In the genomic region with DNA sequence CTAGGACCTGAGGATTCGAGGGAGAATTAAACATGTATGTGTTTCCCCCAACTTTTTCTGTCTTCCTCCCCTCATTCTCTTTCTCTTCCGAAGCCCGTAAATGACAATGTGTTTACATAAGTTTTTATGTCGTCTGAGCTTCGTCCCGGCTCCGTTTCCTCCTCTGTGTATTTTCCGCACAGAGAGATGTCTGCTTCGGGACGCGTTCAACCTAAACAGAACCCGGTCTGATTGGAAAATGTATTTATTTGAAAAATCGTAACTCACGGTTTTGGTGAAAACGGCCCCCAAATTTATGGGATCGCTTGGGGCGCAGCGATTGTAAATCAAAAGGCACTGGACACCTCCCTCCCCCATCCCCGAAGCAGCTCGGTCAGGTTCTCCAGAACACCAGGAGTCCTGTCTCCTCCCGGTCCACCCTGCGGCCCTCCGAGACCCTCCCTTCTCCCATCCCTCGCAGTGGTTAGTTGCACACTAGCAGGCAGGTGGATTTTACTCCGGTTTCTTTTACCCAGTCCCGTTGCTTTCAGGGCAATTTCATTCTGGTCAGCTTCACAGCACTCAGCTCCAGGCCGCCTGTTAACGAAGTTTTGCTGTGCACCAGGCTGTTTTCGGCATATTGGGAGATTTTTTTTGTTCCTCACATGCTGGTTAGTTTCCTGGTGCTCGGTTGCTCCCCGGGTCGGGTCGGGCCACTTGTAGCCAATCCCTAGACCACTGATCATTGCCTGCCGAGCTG, we compare ENCODE assay signal across 24 cellular contexts. TPM values are rescaled to one million over a fixed set of nuclear protein-coding genes. Genes with fewer than 3 reads are reported as not detected.
DNase-seq lines count a peak whose midpoint lies in the region; TF ChIP-seq lines count a peak whose summit lies in the region.
"Had no signal": no experiment of that assay in that cellular context is flagged by ENCODE, and none has a peak within 500 bp of the region (broad histone marks: within the 10 kb centered on the region; RNA-seq: fewer than 3 reads in every experiment).

No MANE protein-coding gene starts in this region.

- no peaks in the 10 kb centered on the region for H3K36me3 ChIP-seq in muscle layer of colon (ENCODE audit: insufficient read depth, low read length)
- no peaks in the 10 kb centered on the region for H3K36me3 ChIP-seq in mammary epithelial cell (ENCODE audit: insufficient read depth, low read length)
- H3K36me3 ChIP-seq: upper lobe of right lung had no signal

- H4K20me1 ChIP-seq in mammary epithelial cell (ENCODE audit: insufficient read depth, low read length): no peaks in the 10 kb centered on the region

- intact Hi-C loops in mammary epithelial cell (cut with micrococcal nuclease): no loop called here

- peaks cover 72% of the 10 kb centered on the region for H3K27me3 Mint-ChIP-seq in activated naive CD8-positive, alpha-beta T cell
- peaks cover 91% of the 10 kb centered on the region for H3K27me3 Mint-ChIP-seq in activated naive CD8-positive, alpha-beta T cell treated with anti-CD3 and anti-CD28 coated beads for 36 hours
- peaks cover 93% of the 10 kb centered on the region for H3K27me3 Mint-ChIP-seq in type B pancreatic cell

- no peaks in the 10 kb centered on the region for H3K36me3 Mint-ChIP-seq in activated naive CD8-positive, alpha-beta T cell
- H3K36me3 Mint-ChIP-seq in activated naive CD8-positive, alpha-beta T cell treated with anti-CD3 and anti-CD28 coated beads for 36 hours: no peaks in the 10 kb centered on the region
- H3K36me3 Mint-ChIP-seq in type B pancreatic cell: no peaks in the 10 kb centered on the region
- H3K36me3 Mint-ChIP-seq: CD8-positive, alpha-beta T cell; stimulated activated memory B cell treated with anti-CD40 and anti-IgM and Interleukin-4, amounts not matched to agents 10 μg/mL and 1 μg/mL and 100 μg/mL, for 72 hours had no signal

- no peak overlapping the region for H2AFZ ChIP-seq in mammary epithelial cell (ENCODE audit: low read depth, low read length)
- H2AFZ ChIP-seq: parathyroid adenoma had no signal

- dilution Hi-C loops in mammary epithelial cell (cut with HindIII; ENCODE audit: low sequenced_read_pairs): no loop called here

- H3K4me3 ChIP-seq in muscle layer of colon (ENCODE audit: low read depth in 1 of 2, low read length in 2 of 2) (peak overlapping the region; percentile 24 to 32), mammary epithelial cell (replicated peaks in 1 of 3; ENCODE audit: insufficient read depth in 1 of 3, low read depth in 2 of 3, low read length in 3 of 3) (no peak overlapping the region)
- H3K4me3 ChIP-seq: A549, body of pancreas, upper lobe of right lung had no signal

- 21% methylated on average over 34 of the region's 34 CpGs for WGBS in mammary epithelial cell (ENCODE audit: low coverage, missing lambda C conversion rate)

- DNase-seq in activated naive CD8-positive, alpha-beta T cell treated with anti-CD3 and anti-CD28 coated beads for 36 hours: no peak
- DNase-seq in ecto neural progenitor cell (ENCODE audit: low spot score) (peak; percentile 62), type B pancreatic cell (ENCODE audit: extremely low spot score, unreplicated experiment) (no peak), NCI-H526 treated with DMSO at 0.1 percent for 48 hours (lab: John Stamatoyannopoulos, UW) (no peak), mammary epithelial cell (no peak)
- DNase-seq in NK-92 treated with Interleukin-12 subunit alpha and Interleukin-12 subunit beta, amount 100 ng/mL, for 24 hours (lab: John Stamatoyannopoulos, UW): no peak
- DNase-seq: activated naive CD4-positive, alpha-beta T cell treated with Interleukin-2 at 50 U/mL for 16 hours; body of pancreas; CD8-positive, alpha-beta T cell; cortex of kidney; DND-41; Kasumi-1; NCI-H1105 treated with DMSO at 0.1 percent for 48 hours; small intestine; upper lobe of right lung had no signal

- H3K27ac ChIP-seq in muscle layer of colon (ENCODE audit: low read depth, low read length) (peak overlapping the region; percentile 59), mammary epithelial cell (ENCODE audit: insufficient read depth, low read depth, low read length) (no peak overlapping the region)
- H3K27ac ChIP-seq: A549, body of pancreas, epithelial cell of prostate, parathyroid adenoma, upper lobe of right lung had no signal

- H3K9ac ChIP-seq in muscle layer of colon (ENCODE audit: low read length) (peak overlapping the region; percentile 12), mammary epithelial cell (ENCODE audit: insufficient read depth, low read length) (no peak overlapping the region)
- H3K9ac ChIP-seq: parathyroid adenoma had no signal

- no peak overlapping the region for H3K4me2 ChIP-seq in mammary epithelial cell (ENCODE audit: insufficient read depth, low read depth, low read length)
- H3K4me2 ChIP-seq: A549 had no signal

- peaks cover 31 to 56% of the 10 kb centered on the region in 2 donors for H3K27me3 ChIP-seq in muscle layer of colon (ENCODE audit: control insufficient read depth in 1 of 2, insufficient read depth in 2 of 2, low read length in 2 of 2)
- H3K27me3 ChIP-seq in mammary epithelial cell (ENCODE audit: insufficient read depth, low read length): peaks cover 81% of the 10 kb centered on the region

- BruUV-seq in mammary epithelial cell (replicated peaks; lab: Mats Ljungman, UMichigan): no TSS peak

- H3K4me1 Mint-ChIP-seq in activated naive CD8-positive, alpha-beta T cell (ENCODE audit: low read depth): peaks cover 49% of the 10 kb centered on the region
- H3K4me1 Mint-ChIP-seq in activated naive CD8-positive, alpha-beta T cell treated with anti-CD3 and anti-CD28 coated beads for 36 hours: peaks cover 43% of the 10 kb centered on the region
- peaks cover 59% of the 10 kb centered on the region for H3K4me1 Mint-ChIP-seq in type B pancreatic cell (ENCODE audit: unreplicated experiment)

- H3K9me3 ChIP-seq in muscle layer of colon (ENCODE audit: low read length) (no peaks in the 10 kb centered on the region), mammary epithelial cell (replicated peaks; ENCODE audit: insufficient read depth, low read length) (no peaks in the 10 kb centered on the region)
- H3K9me3 ChIP-seq: A549, body of pancreas, upper lobe of right lung had no signal

- H3K4me3 Mint-ChIP-seq in activated naive CD8-positive, alpha-beta T cell: peak overlapping the region; percentile 60
- H3K4me3 Mint-ChIP-seq in activated naive CD8-positive, alpha-beta T cell treated with anti-CD3 and anti-CD28 coated beads for 36 hours: no peak overlapping the region
- H3K4me3 Mint-ChIP-seq in type B pancreatic cell: peak overlapping the region; percentile 26
- H3K4me3 Mint-ChIP-seq: CD8-positive, alpha-beta T cell; stimulated activated memory B cell treated with anti-CD40 and anti-IgM and Interleukin-4, amounts not matched to agents 10 μg/mL and 1 μg/mL and 100 μg/mL, for 72 hours; T-helper 1 cell treated with Interleukin-12 subunit alpha and Interleukin-12 subunit beta and Interleukin-4 antibody, amounts not matched to agents 30 μg/mL and 1 μg/mL, for 36 hours had no signal

- TF ChIP-seq CTCF in type B pancreatic cell (conservative IDR thresholded peaks at IDR 0.05): no peak
- TF ChIP-seq CTCF in mammary epithelial cell (conservative IDR thresholded peaks at IDR 0.05 in 1 of 2, IDR thresholded peaks at IDR 0.05 in 1 of 2; ENCODE audit: extremely low read depth in 1 of 2, insufficient read depth in 1 of 2, low read depth in 1 of 2, low read length in 2 of 2): no peak

- CTCF ChIA-PET in mammary epithelial cell (lab: Charles Lee; ENCODE audit: low non-redundant PET): no interaction called here

- in situ Hi-C loops in mammary epithelial cell (cut with MboI; ENCODE audit: low sequenced_read_pairs in 2 of 2): no loop called here

- H3K27ac Mint-ChIP-seq in activated naive CD8-positive, alpha-beta T cell: no peak overlapping the region
- no peak overlapping the region for H3K27ac Mint-ChIP-seq in activated naive CD8-positive, alpha-beta T cell treated with anti-CD3 and anti-CD28 coated beads for 36 hours
- H3K27ac Mint-ChIP-seq in type B pancreatic cell: peak overlapping the region; percentile 21
- H3K27ac Mint-ChIP-seq: CD8-positive, alpha-beta T cell; stimulated activated memory B cell treated with anti-CD40 and anti-IgM and Interleukin-4, amounts not matched to agents 10 μg/mL and 1 μg/mL and 100 μg/mL, for 72 hours; T-helper 1 cell treated with Interleukin-12 subunit alpha and Interleukin-12 subunit beta and Interleukin-4 antibody, amounts not matched to agents 30 μg/mL and 1 μg/mL, for 36 hours had no signal

- H3K4me1 ChIP-seq in muscle layer of colon (ENCODE audit: insufficient read depth, low read length) (peaks cover 62% of the 10 kb centered on the region), mammary epithelial cell (ENCODE audit: insufficient read depth, low read length) (no peaks in the 10 kb centered on the region)
- H3K4me1 ChIP-seq: parathyroid adenoma had no signal

- H3K9me3 Mint-ChIP-seq in activated naive CD8-positive, alpha-beta T cell (ENCODE audit: low read depth): no peaks in the 10 kb centered on the region
- no peaks in the 10 kb centered on the region for H3K9me3 Mint-ChIP-seq in activated naive CD8-positive, alpha-beta T cell treated with anti-CD3 and anti-CD28 coated beads for 36 hours
- no peaks in the 10 kb centered on the region for H3K9me3 Mint-ChIP-seq in type B pancreatic cell
- H3K9me3 Mint-ChIP-seq: CD8-positive, alpha-beta T cell; stimulated activated memory B cell treated with anti-CD40 and anti-IgM and Interleukin-4, amounts not matched to agents 10 μg/mL and 1 μg/mL and 100 μg/mL, for 72 hours; T-helper 1 cell treated with Interleukin-12 subunit alpha and Interleukin-12 subunit beta and Interleukin-4 antibody, amounts not matched to agents 30 μg/mL and 1 μg/mL, for 36 hours had no signal

- no peaks in the 10 kb centered on the region for H3K79me2 ChIP-seq in mammary epithelial cell (ENCODE audit: insufficient read depth, low read length)
- H3K79me2 ChIP-seq: parathyroid adenoma had no signal

RNA-seq across cellular contexts. Expression of a gene that starts 5.8 kb away (rescaled TPM):
- total RNA-seq in activated naive CD8-positive, alpha-beta T cell treated with anti-CD3 and anti-CD28 coated beads for 36 hours: not detected
- total RNA-seq in type B pancreatic cell (ENCODE audit: low replicate concordance): 2.4 and 17.9 TPM in 2 replicates
- total RNA-seq in mammary epithelial cell: not detected
- polyA plus RNA-seq in mammary epithelial cell: not detected
- not detected for polyA minus RNA-seq in mammary epithelial cell
- total RNA-seq: body of pancreas; CD8-positive, alpha-beta T cell; frontal cortex; mesenteric fat pad; upper lobe of right lung had no signal

RNA-seq across cellular contexts. Expression of a gene that starts 38.0 kb away (rescaled TPM):
- 10 to 100 TPM; 24.8 to 25.8 TPM for total RNA-seq in activated naive CD8-positive, alpha-beta T cell treated with anti-CD3 and anti-CD28 coated beads for 36 hours
- total RNA-seq in type B pancreatic cell (ENCODE audit: low replicate concordance) (39.4 and 43.7 TPM in 2 replicates), mammary epithelial cell (10 to 100 TPM; 21.7 to 34.9 TPM)
- polyA plus RNA-seq in mammary epithelial cell: 18.4 TPM
- polyA minus RNA-seq in mammary epithelial cell: 3.8 TPM

Comparison
In these comparisons a context has a peak if more than half of its experiments do, and no peak if none do; other contexts are left out.
1. H3K4me3 ChIP-seq: peak in muscle layer of colon (2 of 2); none in mammary epithelial cell (0 of 3).